Comparison of ENCODE assay signal across 27 cellular contexts in the genomic region with DNA sequence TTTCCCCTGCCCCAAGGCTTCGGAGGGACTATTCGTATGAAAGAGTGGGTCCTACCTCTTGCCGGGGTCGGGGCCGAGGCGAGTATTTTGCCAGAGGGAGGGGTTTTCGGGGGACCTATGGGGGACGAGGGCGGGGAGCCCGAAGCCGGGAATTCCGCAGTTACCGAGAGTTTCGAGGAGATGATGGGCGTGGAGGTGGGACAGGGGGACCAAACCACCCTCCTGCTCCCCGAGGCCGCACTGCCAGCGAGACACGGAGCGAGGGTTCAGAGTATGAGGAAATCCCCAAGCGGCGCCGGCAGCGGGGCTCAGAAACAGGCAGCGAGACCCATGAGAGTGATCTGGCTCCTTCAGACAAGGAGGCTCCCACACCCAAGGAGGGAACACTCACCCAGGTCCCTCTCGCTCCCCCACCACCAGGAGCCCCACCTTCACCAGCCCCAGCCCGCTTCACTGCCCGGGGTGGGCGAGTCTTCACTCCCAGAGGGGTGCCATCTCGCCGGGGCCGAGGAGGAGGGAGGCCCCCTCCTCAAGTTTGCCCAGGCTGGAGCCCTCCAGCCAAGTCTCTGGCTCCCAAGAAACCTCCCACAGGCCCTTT. TPM values are rescaled to one million over a fixed set of nuclear protein-coding genes. Genes with fewer than 3 reads are reported as not detected.
DNase-seq lines count a peak whose midpoint lies in the region; ATAC-seq and TF ChIP-seq lines count a peak whose summit lies in the region.
"Had no signal": no experiment of that assay in that cellular context is flagged by ENCODE, and none has a peak within 500 bp of the region (broad histone marks: within the 10 kb centered on the region; RNA-seq: fewer than 3 reads in every experiment).

No MANE protein-coding gene starts in this region.

- H3K9me3 Mint-ChIP-seq in endodermal cell (no peaks in the 10 kb centered on the region), immature natural killer cell (no peaks in the 10 kb centered on the region)
- H3K9me3 Mint-ChIP-seq: activated T-helper 2 cell treated with anti-CD3 and anti-CD28 coated beads, Interferon-gamma antibody, Interleukin-2, Interleukin-4, amounts not matched to agents 10 μg/mL and 5 μg/mL and 100 μg/mL, durations not matched to agents 14 hours and 24 hours and 36 hours; CD8-positive, alpha-beta T cell; memory B cell; naive thymus-derived CD4-positive, alpha-beta T cell had no signal

- H3K9ac ChIP-seq in endodermal cell (ENCODE audit: extremely low read depth, low read length, poor library complexity, severe bottlenecking): no peak overlapping the region

- H3K4me3 Mint-ChIP-seq in endodermal cell: no peak overlapping the region
- no peak overlapping the region for H3K4me3 Mint-ChIP-seq in immature natural killer cell
- H3K4me3 Mint-ChIP-seq: CD8-positive, alpha-beta T cell; memory B cell; naive thymus-derived CD4-positive, alpha-beta T cell had no signal

- H3K4me1 Mint-ChIP-seq in endodermal cell (no peaks in the 10 kb centered on the region), immature natural killer cell (no peaks in the 10 kb centered on the region)

- H3K4me3 ChIP-seq in heart right ventricle: no peak overlapping the region
- H3K4me3 ChIP-seq in HEK293 (ENCODE audit: low read depth, low read length): no peak overlapping the region
- H3K4me3 ChIP-seq in endodermal cell (ENCODE audit: low read length): no peak overlapping the region
- H3K4me3 ChIP-seq: dorsolateral prefrontal cortex, skin epidermis, upper lobe of left lung had no signal

- intact Hi-C loops in heart right ventricle (cut with DNase I): no loop called here
- intact Hi-C loops in Right ventricle myocardium inferior (cut with DNase I): no loop called here
- intact Hi-C loops in sciatic nerve (cut with DNase I): no loop called here

- TF ChIP-seq CTCF in heart right ventricle (IDR thresholded peaks at IDR 0.05) (no peak), HEK293 (tag by site-specific recombination; IDR thresholded peaks at IDR 0.05) (no peak), endodermal cell (conservative IDR thresholded peaks at IDR 0.05) (no peak)

- H3K36me3 Mint-ChIP-seq in endodermal cell (ENCODE audit: low read depth) (peaks cover 91% of the 10 kb centered on the region), immature natural killer cell (peaks cover 12 to 52% (median 44%) of the 10 kb centered on the region in 3 donors)

- no peak for DNase-seq in heart right ventricle
- no peak for DNase-seq in Right ventricle myocardium inferior (ENCODE audit: missing footprints)
- DNase-seq in endodermal cell: no peak
- DNase-seq in sciatic nerve (ENCODE audit: low spot score): no peak
- no peak for DNase-seq in OCI-M1 (lab: John Stamatoyannopoulos, UW)
- no peak for DNase-seq in immature natural killer cell
- DNase-seq in NCI-H146 (lab: John Stamatoyannopoulos, UW): no peak
- DNase-seq: activated CD4-positive, alpha-beta T cell treated with anti-CD3 and anti-CD28 coated beads for 48 hours; caudate nucleus; CD8-positive, alpha-beta T cell; DMS79 treated with DMSO at 0.1 percent for 48 hours; dorsolateral prefrontal cortex; foreskin melanocyte; hypothalamus; naive thymus-derived CD4-positive, alpha-beta T cell; NCI-H1417 treated with DMSO at 0.1 percent for 48 hours; NCI-H510A treated with DMSO at 0.1 percent for 48 hours; stimulated activated CD4-positive, alpha-beta T cell treated with anti-CD3 and anti-CD28 coated beads, Interleukin-2, amount 100 ng/mL, for 24 hours; SW 1271 had no signal

- CTCF ChIA-PET in HEK293 (lab: Yijun Ruan, JAX): no interaction called here

- H3K9me3 ChIP-seq in heart right ventricle: no peaks in the 10 kb centered on the region
- no peaks in the 10 kb centered on the region for H3K9me3 ChIP-seq in HEK293 (ENCODE audit: control insufficient read depth, insufficient read depth, low read depth, low read length)
- H3K9me3 ChIP-seq in endodermal cell (ENCODE audit: control insufficient read depth, low read length): no peaks in the 10 kb centered on the region
- H3K9me3 ChIP-seq: upper lobe of left lung had no signal

- H3K27me3 Mint-ChIP-seq in endodermal cell (ENCODE audit: insufficient read depth) (no peaks in the 10 kb centered on the region), immature natural killer cell (ENCODE audit: low read depth in 3 of 3) (peaks cover 2 to 7% (median 5%) of the 10 kb centered on the region in 3 donors)
- H3K27me3 Mint-ChIP-seq: memory B cell; naive thymus-derived CD4-positive, alpha-beta T cell; progenitor cell of endocrine pancreas had no signal

- no peaks in the 10 kb centered on the region for H3K27me3 ChIP-seq in heart right ventricle
- no peaks in the 10 kb centered on the region for H3K27me3 ChIP-seq in endodermal cell (ENCODE audit: control insufficient read depth, insufficient read depth, low read length, poor library complexity, severe bottlenecking)
- H3K27me3 ChIP-seq: dorsolateral prefrontal cortex, upper lobe of left lung had no signal

- ATAC-seq in heart right ventricle (peak in 6 of 8 donors; percentile 5 to 27 (median 20)), Right ventricle myocardium inferior (no peak), sciatic nerve (peak; percentile 20)
- ATAC-seq: CD8-positive, alpha-beta T cell; naive thymus-derived CD4-positive, alpha-beta T cell had no signal

- H3K27ac Mint-ChIP-seq in endodermal cell (no peak overlapping the region), immature natural killer cell (peak overlapping the region in 1 of 6 donors; percentile 64)
- H3K27ac Mint-ChIP-seq: activated T-helper 2 cell treated with anti-CD3 and anti-CD28 coated beads, Interferon-gamma antibody, Interleukin-2, Interleukin-4, amounts not matched to agents 10 μg/mL and 5 μg/mL and 100 μg/mL, durations not matched to agents 14 hours and 24 hours and 36 hours; CD8-positive, alpha-beta T cell had no signal

- H3K27ac ChIP-seq in heart right ventricle (no peak overlapping the region), HEK293 (ENCODE audit: extremely low read depth, low read depth, low read length) (0 out of 2 replicates have a peak overlapping the region, but pooled peaks have one; percentile 21), endodermal cell (ENCODE audit: low read depth, low read length) (peak overlapping the region; percentile 24)
- H3K27ac ChIP-seq: upper lobe of left lung had no signal

- WGBS in heart right ventricle, 2 donors: 90% methylated on average over 32 of the region's 32 CpGs
- WGBS in endodermal cell (ENCODE audit: insufficient coverage in 1 of 2, insufficient read length in 1 of 2), 2 experiments: 96 to 98% methylated on average over 24 to 32 of the region's 32 CpGs

- peaks cover 4 to 100% (median 88%) of the 10 kb centered on the region in 9 donors for H3K36me3 ChIP-seq in heart right ventricle
- H3K36me3 ChIP-seq in HEK293 (ENCODE audit: control insufficient read depth in 2 of 2, insufficient read depth in 1 of 2, low read length in 2 of 2): peaks cover 66 to 100% of the 10 kb centered on the region in 2 experiments
- peaks cover 95% of the 10 kb centered on the region for H3K36me3 ChIP-seq in endodermal cell (ENCODE audit: control insufficient read depth, insufficient read depth, low read length)

- POLR2A ChIA-PET in HEK293 (lab: Yijun Ruan, JAX): interaction anchor here (0.7 to 11.0 kb wide), 3 partner anchors 6 to 85 kb away, joined by 3 to 123 read pairs (median 4); a partner anchor contains a TSS

- H3K4me1 ChIP-seq in heart right ventricle (no peaks in the 10 kb centered on the region), HEK293 (ENCODE audit: control insufficient read depth, insufficient read depth, low read length) (no peaks in the 10 kb centered on the region), endodermal cell (ENCODE audit: control insufficient read depth, insufficient read depth, low read length) (no peaks in the 10 kb centered on the region)
- H3K4me1 ChIP-seq: upper lobe of left lung had no signal

TF ChIP-seq in HEK293, 187 proteins besides CTCF, POLR2A, EP300 and RAD21 (continues in another document):
- no peak for TF ChIP-seq ZNF324 (tag by site-specific recombination; IDR thresholded peaks at IDR 0.05)

RNA-seq across cellular contexts. Expression of a gene that starts 11.3 kb away (rescaled TPM):
- total RNA-seq in heart right ventricle: 100 to 1,000 TPM in 4 of 10 donors, 10 to 100 TPM in 6; 83.9 to 105 (median 98.9) TPM
- 100 to 1,000 TPM in 1 of 2 donors, 10 to 100 TPM in 1; 93.4 to 179 TPM for polyA plus RNA-seq in heart right ventricle
- total RNA-seq in Right ventricle myocardium inferior: 82.7 TPM
- 100 to 1,000 TPM; 329 to 330 TPM for total RNA-seq in endodermal cell
- 299 TPM for polyA plus RNA-seq in endodermal cell (2013, experiment 1 of 2)
- polyA plus RNA-seq in endodermal cell (2013, experiment 2 of 2): 263 TPM
- total RNA-seq in sciatic nerve: 166 TPM
- polyA plus RNA-seq in immature natural killer cell: 10 to 100 TPM in 1 of 3 donors, 1 to 10 TPM in 1, not detected in 1; 2.3 to 13.4 TPM

RNA-seq across cellular contexts. Expression of a gene that starts 16.7 kb away (rescaled TPM):
- total RNA-seq in heart right ventricle (10 to 100 TPM in 3 of 10 donors, 1 to 10 TPM in 7; 2.8 to 62.1 (median 6.2) TPM), Right ventricle myocardium inferior (22.1 TPM), endodermal cell (1 to 10 TPM in 1 of 2 donors, under 1 TPM in 1; 0.70 to 1.7 TPM), sciatic nerve (50.6 TPM)
- polyA plus RNA-seq in heart right ventricle (10 to 100 TPM; 18.2 to 20.2 TPM), immature natural killer cell (10 to 100 TPM in 2 of 3 donors, 1 to 10 TPM in 1; 6.6 to 44.1 (median 40.3) TPM)
- 1.2 TPM for polyA plus RNA-seq in endodermal cell (2013, experiment 1 of 2)
- polyA plus RNA-seq in endodermal cell (2013, experiment 2 of 2): 0.66 TPM
- total RNA-seq: epithelial cell of proximal tubule had no signal
- polyA plus RNA-seq: keratinocyte had no signal

RNA-seq across cellular contexts. Expression of a gene that starts 20.7 kb away (rescaled TPM):
- 100 to 1,000 TPM; 262 to 347 (median 300) TPM for total RNA-seq in heart right ventricle
- 100 to 1,000 TPM; 311 to 522 TPM for polyA plus RNA-seq in heart right ventricle
- total RNA-seq in Right ventricle myocardium inferior: 260 TPM
- total RNA-seq in endodermal cell: 100 to 1,000 TPM; 413 to 428 TPM
- polyA plus RNA-seq in endodermal cell (2013, experiment 1 of 2): 320 TPM
- 283 TPM for polyA plus RNA-seq in endodermal cell (2013, experiment 2 of 2)
- total RNA-seq in sciatic nerve: 201 TPM
- polyA plus RNA-seq in immature natural killer cell: 10 to 100 TPM in 2 of 3 donors, 1 to 10 TPM in 1; 8.5 to 22.7 (median 16.2) TPM

RNA-seq across cellular contexts. Expression of a gene that starts 23.9 kb away (rescaled TPM):
- 1 to 10 TPM; 1.8 to 3.9 (median 2.5) TPM for total RNA-seq in heart right ventricle
- polyA plus RNA-seq in heart right ventricle: 1 to 10 TPM; 3.2 to 7.4 TPM
- 0.87 TPM for total RNA-seq in Right ventricle myocardium inferior
- total RNA-seq in endodermal cell: 1 to 10 TPM; 1.6 to 3.2 TPM
- polyA plus RNA-seq in endodermal cell (2013, experiment 1 of 2): 6.1 TPM
- polyA plus RNA-seq in endodermal cell (2013, experiment 2 of 2): 6.9 TPM
- 0.53 TPM for total RNA-seq in sciatic nerve
- polyA plus RNA-seq in immature natural killer cell: 1 to 10 TPM; 1.8 to 5.7 (median 3.9) TPM

RNA-seq across cellular contexts. Expression of a gene that starts 28.8 kb away (rescaled TPM):
- total RNA-seq in heart right ventricle: 10 to 100 TPM; 15.9 to 23.3 (median 18.0) TPM
- 10 to 100 TPM; 18.5 to 22.2 TPM for polyA plus RNA-seq in heart right ventricle
- total RNA-seq in Right ventricle myocardium inferior: 17.0 TPM
- 10 to 100 TPM; 14.0 to 14.9 TPM for total RNA-seq in endodermal cell
- 9.6 TPM for polyA plus RNA-seq in endodermal cell (2013, experiment 1 of 2)
- 9.5 TPM for polyA plus RNA-seq in endodermal cell (2013, experiment 2 of 2)
- total RNA-seq in sciatic nerve: 14.5 TPM
- 10 to 100 TPM; 23.6 to 41.6 (median 26.3) TPM for polyA plus RNA-seq in immature natural killer cell

Comparison
In these comparisons a context has a peak if more than half of its experiments do, and no peak if none do; other contexts are left out.
1. H3K27ac ChIP-seq: peak in HEK293 (single experiment) and endodermal cell (single experiment); none in heart right ventricle (0 of 10).